Comparison of ENCODE assay signal across 8 cellular contexts in the genomic region with DNA sequence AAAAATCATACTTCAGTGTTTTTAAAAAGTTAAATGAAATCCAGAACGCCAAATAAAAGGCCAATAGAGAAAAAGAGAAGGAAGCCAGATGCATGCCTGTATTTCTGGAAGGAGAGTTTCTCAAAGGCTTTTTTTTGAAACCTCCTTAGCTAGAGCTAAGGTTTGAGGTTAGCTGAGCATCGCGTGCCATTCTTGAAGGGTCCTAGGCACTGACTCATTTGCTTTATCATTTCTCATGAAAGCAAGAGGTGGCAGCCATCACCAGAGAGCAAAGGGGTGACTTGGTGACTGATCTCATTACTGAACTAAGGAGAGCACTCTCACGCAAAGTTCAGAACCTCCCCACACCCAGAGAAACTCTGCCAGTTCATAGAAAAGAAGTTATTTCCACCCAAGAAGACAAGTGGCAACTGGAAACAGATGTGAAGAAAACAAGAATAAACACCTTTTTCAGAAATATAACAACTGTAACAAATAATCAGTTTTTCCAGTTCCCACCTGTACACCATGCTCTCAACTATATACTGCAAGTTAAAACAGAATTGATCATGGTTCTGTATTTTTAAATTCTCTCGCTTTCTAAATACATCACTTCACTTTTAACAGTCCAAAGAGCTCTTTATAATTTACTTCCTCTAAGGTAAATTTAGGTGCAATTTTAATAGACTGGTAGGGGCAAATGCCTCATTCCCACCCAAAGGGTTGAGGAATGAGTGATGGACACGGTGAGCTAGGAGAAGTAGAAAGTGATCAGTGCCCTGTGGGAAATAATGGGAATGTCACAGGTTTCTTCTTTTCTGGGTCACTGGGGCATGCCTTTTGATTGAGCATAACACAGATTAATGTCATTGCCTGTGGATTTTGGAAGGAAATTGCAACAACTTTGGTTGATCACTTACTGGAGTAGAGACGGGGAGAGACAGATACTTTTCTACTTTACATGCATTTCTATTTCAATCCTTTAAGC. TPM values are rescaled to one million over a fixed set of nuclear protein-coding genes. Genes with fewer than 3 reads are reported as not detected.
DNase-seq lines count a peak whose midpoint lies in the region; ATAC-seq and TF ChIP-seq lines count a peak whose summit lies in the region.

No MANE protein-coding gene starts in this region.

- no peak for TF ChIP-seq CTCF in DND-41 (IDR thresholded peaks at IDR 0.05; ENCODE audit: borderline replicate concordance, extremely low read depth, low read length, poor library complexity, severe bottlenecking)
- no peak for TF ChIP-seq CTCF in ascending aorta (IDR thresholded peaks at IDR 0.05)
- TF ChIP-seq CTCF in testis (IDR thresholded peaks at IDR 0.05): no peak

- 70 to 80% methylated on average over 7 of the region's 7 CpGs for WGBS in testis, 2 donors

- H3K27me3 ChIP-seq in DND-41 (ENCODE audit: insufficient read depth, low read length, poor library complexity): peaks cover 7% of the 10 kb centered on the region
- no peaks in the 10 kb centered on the region for H3K27me3 ChIP-seq in ascending aorta
- H3K27me3 ChIP-seq in testis: no peaks in the 10 kb centered on the region

- H3K4me3 ChIP-seq in DND-41 (ENCODE audit: low read depth in 1 of 2, low read length in 2 of 2): no peak overlapping the region
- H3K4me3 ChIP-seq in ascending aorta: no peak overlapping the region
- peak overlapping the region in 1 of 2 donors; percentile 6 for H3K4me3 ChIP-seq in testis

- H4K20me1 ChIP-seq in DND-41 (ENCODE audit: insufficient read depth, low read length): no peaks in the 10 kb centered on the region

- H3K9ac ChIP-seq in DND-41 (ENCODE audit: low read depth, low read length): no peak overlapping the region

- H3K4me2 ChIP-seq in DND-41 (ENCODE audit: insufficient read depth, low read length): no peak overlapping the region

- peak; percentile 70 for ATAC-seq in DND-41 (ENCODE audit: insufficient read depth, low read depth)
- ATAC-seq in GM21528 (IDR thresholded peaks at IDR 0.05; ENCODE audit: low FRiP score, unreplicated experiment): peak; percentile 83
- no peak for ATAC-seq in left lobe of liver

- H3K79me2 ChIP-seq in DND-41 (ENCODE audit: insufficient read depth, low read length): no peaks in the 10 kb centered on the region

- H3K27ac ChIP-seq in DND-41 (ENCODE audit: low read length) (no peak overlapping the region), ascending aorta (no peak overlapping the region), testis (no peak overlapping the region)

- intact Hi-C loops in ascending aorta (cut with DNase I) (no loop called here), testis (cut with DNase I; ENCODE audit: low total_unique reads) (no loop called here)

- H3K9me3 ChIP-seq in DND-41 (ENCODE audit: insufficient read depth, low read length, severe bottlenecking) (no peaks in the 10 kb centered on the region), ascending aorta (no peaks in the 10 kb centered on the region), testis (no peaks in the 10 kb centered on the region)

- H2AFZ ChIP-seq in DND-41 (ENCODE audit: low read depth, low read length): no peak overlapping the region

- H3K4me1 ChIP-seq in DND-41 (ENCODE audit: insufficient read depth, low read length) (no peaks in the 10 kb centered on the region), ascending aorta (no peaks in the 10 kb centered on the region), testis (no peaks in the 10 kb centered on the region)

- no peak for TF ChIP-seq POLR2A in testis (IDR thresholded peaks at IDR 0.05)

- no peaks in the 10 kb centered on the region for H3K36me3 ChIP-seq in DND-41 (ENCODE audit: insufficient read depth, low read length)
- H3K36me3 ChIP-seq in ascending aorta: no peaks in the 10 kb centered on the region
- H3K36me3 ChIP-seq in testis (ENCODE audit: low read depth, missing control alignments): no peaks in the 10 kb centered on the region

- DNase-seq in DND-41: peak; percentile 13
- peak; percentile 99 for DNase-seq in M059J (ENCODE audit: low read depth)
- DNase-seq in activated effector memory CD4-positive, alpha-beta T cell treated with Interleukin-2 at 50 U/mL for 16 hours: peak; percentile 70
- peak; percentile 32 for DNase-seq in stimulated activated CD8-positive, alpha-beta memory T cell treated with anti-CD3 and anti-CD28 coated beads, Interleukin-15, amount 100 ng/mL, for 1 hour (ENCODE audit: low read depth)
- DNase-seq in ascending aorta (ENCODE audit: low spot score in 2 of 2): no peak
- no peak for DNase-seq in left lobe of liver (ENCODE audit: low spot score)
- no peak for DNase-seq in testis

RNA-seq across cellular contexts. Expression of gene GPR15, which starts 24.7 kb away (rescaled TPM):
- 27.8 and 41.3 TPM in 2 replicates for total RNA-seq in M059J (2014; rRNA removed; shearing (Covaris generic))
- total RNA-seq in ascending aorta: not detected
- total RNA-seq in left lobe of liver: not detected
- total RNA-seq in testis: not detected
- 0.34 TPM for polyA plus RNA-seq in testis (ENCODE audit: insufficient read depth, low read depth, low replicate concordance)

RNA-seq across cellular contexts. Expression of gene CLDND1, which starts 33.7 kb away (rescaled TPM):
- total RNA-seq in M059J (2014; rRNA removed; shearing (Covaris generic)): 269 and 350 TPM in 2 replicates
- 171 TPM for total RNA-seq in ascending aorta
- 34.8 TPM for total RNA-seq in left lobe of liver
- total RNA-seq in testis: 100 to 1,000 TPM; 150 to 162 TPM
- 207 TPM for polyA plus RNA-seq in testis (ENCODE audit: insufficient read depth, low read depth, low replicate concordance)

RNA-seq across cellular contexts. Expression of gene CPOX, which starts 37.0 kb away (rescaled TPM):
- total RNA-seq in M059J (2014; rRNA removed; shearing (Covaris generic)): 68.9 and 94.6 TPM in 2 replicates
- total RNA-seq in ascending aorta (34.8 TPM), left lobe of liver (34.1 TPM), testis (10 to 100 TPM; 21.7 to 25.4 TPM)
- polyA plus RNA-seq in testis (ENCODE audit: insufficient read depth, low read depth, low replicate concordance): 9.3 TPM

RNA-seq across cellular contexts. Expression of gene OR5K2, which starts 59.0 kb away (rescaled TPM):
- total RNA-seq in M059J (2014; rRNA removed; shearing (Covaris generic)): not detected in 2 replicates
- total RNA-seq in ascending aorta (not detected), left lobe of liver (not detected), testis (not detected)
- polyA plus RNA-seq in testis (ENCODE audit: insufficient read depth, low read depth, low replicate concordance): not detected

Comparison
In these comparisons a context has a peak if more than half of its experiments do, and no peak if none do; other contexts are left out.
1. DNase-seq: peak in DND-41 (single experiment), M059J (single experiment), activated effector memory CD4-positive, alpha-beta T cell treated with Interleukin-2 at 50 U/mL for 16 hours (single experiment) and stimulated activated CD8-positive, alpha-beta memory T cell treated with anti-CD3 and anti-CD28 coated beads, Interleukin-15, amount 100 ng/mL, for 1 hour (single experiment); none in ascending aorta (0 of 2), left lobe of liver (single experiment) and testis (single experiment).
2. RNA of gene GPR15, which starts 24.7 kb away (total RNA-seq): 27.8 to 41.3 TPM in M059J; not detected in left lobe of liver (single experiment), not detected in ascending aorta (single experiment) and not detected in testis; every median in the first group is over 10 times any median in the second.